ENCODE assay signal across 2 cellular contexts in genomic region chr19:40253611-40254092, GRCh38.
TF ChIP-seq lines count a peak whose summit lies in the region.

No MANE protein-coding gene starts in this region.

TF ChIP-seq in GM23338, 12 proteins besides CTCF, POLR2A, EP300 and RAD21:
- no peak for TF ChIP-seq CREB1 (CRISPR knock-in tag; IDR thresholded peaks at IDR 0.05; ENCODE audit: low read depth)
- no peak for TF ChIP-seq ZNF462 (CRISPR knock-in tag; IDR thresholded peaks at IDR 0.05)
- TF ChIP-seq ZNF114 (CRISPR knock-in tag; IDR thresholded peaks at IDR 0.05): no peak
- no peak for TF ChIP-seq ZNF331 (CRISPR knock-in tag; IDR thresholded peaks at IDR 0.05; ENCODE audit: low read depth)
- no peak for TF ChIP-seq JUNB (IDR thresholded peaks at IDR 0.05; ENCODE audit: unreplicated experiment)

TF ChIP-seq in WTC11, 78 proteins besides CTCF, POLR2A, EP300 and RAD21 (continued from another document):
- TF ChIP-seq TEAD4 (CRISPR knock-in tag; IDR thresholded peaks at IDR 0.05): no peak
- TF ChIP-seq ATF2 (CRISPR knock-in tag; IDR thresholded peaks at IDR 0.05; ENCODE audit: borderline replicate concordance, low read depth): no peak
- no peak for TF ChIP-seq FOXJ3 (CRISPR knock-in tag; IDR thresholded peaks at IDR 0.05; ENCODE audit: borderline replicate concordance)
- TF ChIP-seq SMAD4 (CRISPR knock-in tag; IDR thresholded peaks at IDR 0.05): no peak
- TF ChIP-seq NR1H2 (CRISPR knock-in tag; IDR thresholded peaks at IDR 0.05): no peak
- TF ChIP-seq NR3C1 (CRISPR knock-in tag; conservative IDR thresholded peaks at IDR 0.05; ENCODE audit: low read depth): no peak
- TF ChIP-seq AR (CRISPR knock-in tag; IDR thresholded peaks at IDR 0.05): no peak
- TF ChIP-seq KAT7 (CRISPR knock-in tag; IDR thresholded peaks at IDR 0.05; ENCODE audit: borderline replicate concordance): no peak
- TF ChIP-seq ZSCAN18 (CRISPR knock-in tag; IDR thresholded peaks at IDR 0.05): no peak
- TF ChIP-seq ATF6 (CRISPR knock-in tag; IDR thresholded peaks at IDR 0.05): no peak
- no peak for TF ChIP-seq MXD4 (CRISPR knock-in tag; IDR thresholded peaks at IDR 0.05; ENCODE audit: borderline replicate concordance)
- no peak for TF ChIP-seq CBFB (CRISPR knock-in tag; IDR thresholded peaks at IDR 0.05; ENCODE audit: low read depth)
- no peak for TF ChIP-seq ZNF317 (CRISPR knock-in tag; IDR thresholded peaks at IDR 0.05; ENCODE audit: borderline replicate concordance, low read depth)
- no peak for TF ChIP-seq ETV6 (CRISPR knock-in tag; IDR thresholded peaks at IDR 0.05)
- TF ChIP-seq NFYB (CRISPR knock-in tag; conservative IDR thresholded peaks at IDR 0.05; ENCODE audit: low read depth): no peak
- no peak for TF ChIP-seq E2F1 (CRISPR knock-in tag; IDR thresholded peaks at IDR 0.05)
- no peak for TF ChIP-seq MLX (CRISPR knock-in tag; IDR thresholded peaks at IDR 0.05)
